Comparison of ENCODE assay signal across 8 cellular contexts in the genomic region with DNA sequence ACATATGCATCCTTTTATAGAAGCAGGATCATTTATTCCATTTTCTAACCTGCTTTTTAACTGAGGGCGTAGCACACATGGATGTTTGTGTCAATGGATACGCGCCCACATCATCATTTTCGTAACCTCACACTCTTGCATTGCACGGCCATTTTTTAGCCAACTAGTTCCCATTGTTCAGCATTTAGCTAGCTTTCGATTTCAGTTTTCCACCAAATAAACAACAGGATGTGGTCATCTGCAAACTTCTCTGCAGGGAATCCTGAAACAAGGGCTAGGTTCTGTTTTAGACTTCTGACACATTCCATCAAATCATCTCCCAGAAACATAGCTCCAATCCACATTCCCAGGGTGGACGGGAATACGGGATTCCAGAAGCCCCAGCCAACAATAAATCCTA. TPM values are rescaled to one million over a fixed set of nuclear protein-coding genes. Genes with fewer than 3 reads are reported as not detected.
DNase-seq lines count a peak whose midpoint lies in the region; ATAC-seq, FAIRE-seq and TF ChIP-seq lines count a peak whose summit lies in the region.
"Had no signal": no experiment of that assay in that cellular context is flagged by ENCODE, and none has a peak within 500 bp of the region (broad histone marks: within the 10 kb centered on the region; RNA-seq: fewer than 3 reads in every experiment).

No MANE protein-coding gene starts in this region.

- H4K20me1 ChIP-seq in fibroblast of lung (ENCODE audit: control insufficient read depth, extremely low read depth, insufficient read depth, low read length) (no peaks in the 10 kb centered on the region), Karpas-422 (ENCODE audit: insufficient read depth, low read depth, low read length) (no peaks in the 10 kb centered on the region)

- H3K4me1 ChIP-seq in fibroblast of lung (ENCODE audit: control insufficient read depth, extremely low read depth, insufficient read depth, low read length) (peaks cover 4% of the 10 kb centered on the region), small intestine (ENCODE audit: control insufficient read depth in 2 of 2, insufficient read depth in 1 of 2, low read depth in 1 of 2, low read length in 1 of 2) (no peaks in the 10 kb centered on the region), Karpas-422 (ENCODE audit: low read length) (peaks cover 23% of the 10 kb centered on the region)

- H3K9ac ChIP-seq in fibroblast of lung (ENCODE audit: insufficient read depth, low read length) (no peak overlapping the region), Karpas-422 (ENCODE audit: low read length) (no peak overlapping the region)

- FAIRE-seq in small intestine (lab: Jason Lieb, UNC), result no peak
- FAIRE-seq: colon had no signal

- H3K27ac ChIP-seq in fibroblast of lung (ENCODE audit: insufficient read depth, low read length) (no peak overlapping the region), small intestine (ENCODE audit: low read depth in 1 of 2, low read length in 1 of 2) (peak overlapping the region; percentile 62 to 87), Karpas-422 (ENCODE audit: low read length) (no peak overlapping the region)

- H3K27me3 ChIP-seq in fibroblast of lung (ENCODE audit: control insufficient read depth, insufficient read depth, low read length), result no peaks in the 10 kb centered on the region
- H3K27me3 ChIP-seq in small intestine (ENCODE audit: control insufficient read depth in 2 of 2, insufficient read depth in 2 of 2, low read length in 2 of 2), result no peaks in the 10 kb centered on the region
- no peaks in the 10 kb centered on the region for H3K27me3 ChIP-seq in Karpas-422 (ENCODE audit: low read length)

- WGBS in small intestine, 3 donors, result 47 to 84% (median 61%) methylated on average over 8 of the region's 8 CpGs

- no peaks in the 10 kb centered on the region for H3K9me2 ChIP-seq in Karpas-422 (replicated peaks; ENCODE audit: insufficient read depth, low read length)

- H3K4me2 ChIP-seq in fibroblast of lung (ENCODE audit: extremely low read depth, insufficient read depth, low read length) (peak overlapping the region; percentile 15), Karpas-422 (ENCODE audit: low read depth, low read length, poor library complexity, severe bottlenecking) (no peak overlapping the region)

- H3K79me2 ChIP-seq in fibroblast of lung (ENCODE audit: control insufficient read depth, insufficient read depth, low read length) (no peaks in the 10 kb centered on the region), Karpas-422 (ENCODE audit: low read length) (no peaks in the 10 kb centered on the region)

- H3K4me3 ChIP-seq in fibroblast of lung (replicated peaks in 1 of 4; ENCODE audit: control extremely low read depth in 1 of 4, insufficient read depth in 1 of 4, low read depth in 3 of 4, low read length in 4 of 4), result no peak overlapping the region
- H3K4me3 ChIP-seq in small intestine (ENCODE audit: low read depth in 1 of 2, low read length in 2 of 2), result no peak overlapping the region
- H3K4me3 ChIP-seq in Karpas-422 (ENCODE audit: low read length), result no peak overlapping the region

- H2AFZ ChIP-seq in fibroblast of lung (ENCODE audit: low read length) (peak overlapping the region; percentile 11), Karpas-422 (ENCODE audit: low read length) (no peak overlapping the region)

- DNase-seq in GM04504 (ENCODE audit: low read depth) (peak; percentile 35), fibroblast of lung (ENCODE audit: low read depth in 2 of 2) (peak; percentile 46 to 53), small intestine (peak; percentile 37), NCI-H146 treated with DMSO at 0.1 percent for 48 hours (lab: John Stamatoyannopoulos, UW; ENCODE audit: unreplicated experiment) (no peak), Karpas-422 (no peak)

- peaks cover 2% of the 10 kb centered on the region for H3K36me3 ChIP-seq in fibroblast of lung (ENCODE audit: control insufficient read depth, insufficient read depth, low read length)
- peaks cover 0 to 3% of the 10 kb centered on the region in 2 donors for H3K36me3 ChIP-seq in small intestine (ENCODE audit: control insufficient read depth in 2 of 2, insufficient read depth in 2 of 2, low read length in 2 of 2)
- no peaks in the 10 kb centered on the region for H3K36me3 ChIP-seq in Karpas-422 (ENCODE audit: insufficient read depth, low read length)

- no peaks in the 10 kb centered on the region for H3K9me3 ChIP-seq in fibroblast of lung (ENCODE audit: control insufficient read depth, insufficient read depth, low read depth, low read length)
- no peaks in the 10 kb centered on the region for H3K9me3 ChIP-seq in small intestine (ENCODE audit: control insufficient read depth, low read depth)
- no peaks in the 10 kb centered on the region for H3K9me3 ChIP-seq in Karpas-422 (ENCODE audit: low read length)

- no peak for TF ChIP-seq CTCF in fibroblast of lung (conservative IDR thresholded peaks at IDR 0.05 in 1 of 2, IDR thresholded peaks at IDR 0.05 in 1 of 2; ENCODE audit: low read depth in 1 of 2, low read length in 2 of 2)

- ATAC-seq in SK-N-SH treated with all-trans-retinoic acid at 6 μM for 48 hours (peak; percentile 0; the same call in 2 of the 3 replicates), HG02938 (IDR thresholded peaks at IDR 0.05; ENCODE audit: unreplicated experiment) (no peak)

TF ChIP-seq in SK-N-SH treated with all-trans-retinoic acid at 6 μM for 48 hours, 23 proteins besides CTCF, POLR2A, EP300 and RAD21:
- TF ChIP-seq PPARA (CRISPR knock-in tag; IDR thresholded peaks at IDR 0.05; ENCODE audit: borderline replicate concordance), result no peak
- peak; percentile 50; the same call in 1 of the 2 replicates for TF ChIP-seq TOX (CRISPR knock-in tag; IDR thresholded peaks at IDR 0.05; ENCODE audit: borderline replicate concordance)

RNA-seq across cellular contexts. Expression of a gene that starts 6.4 kb away (rescaled TPM):
- total RNA-seq in fibroblast of lung, result 11.6 and 13.7 TPM in 2 replicates
- polyA plus RNA-seq in fibroblast of lung (7.6 and 7.8 TPM in 2 replicates), small intestine (10 to 100 TPM; 18.4 to 60.2 (median 31.8) TPM)
- polyA plus RNA-seq in fibroblast of lung (2012), result 9.0 and 10.6 TPM in 2 replicates
- 56.9 and 59.4 TPM in 2 replicates for polyA minus RNA-seq in fibroblast of lung (ENCODE audit: low replicate concordance)
- 2.4 and 4.0 TPM in 2 replicates for total RNA-seq in Karpas-422 (2014; rRNA removed; shearing (Covaris generic); ENCODE audit: low replicate concordance)

RNA-seq across cellular contexts. Expression of a gene that starts 37.2 kb away (rescaled TPM):
- total RNA-seq in fibroblast of lung, result 2.5 and 2.6 TPM in 2 replicates
- polyA plus RNA-seq in fibroblast of lung (0.92 and 3.4 TPM in 2 replicates), small intestine (100 to 1,000 TPM in 2 of 3 donors, 10 to 100 TPM in 1; 49.6 to 216 (median 128) TPM)
- 2.0 and 5.2 TPM in 2 replicates for polyA plus RNA-seq in fibroblast of lung (2012)
- 2.3 and 20.0 TPM in 2 replicates for polyA minus RNA-seq in fibroblast of lung (ENCODE audit: low replicate concordance)
- 6.7 and 13.9 TPM in 2 replicates for total RNA-seq in Karpas-422 (2014; rRNA removed; shearing (Covaris generic); ENCODE audit: low replicate concordance)

Comparison
In these comparisons a context has a peak if more than half of its experiments do, and no peak if none do; other contexts are left out.
1. DNase-seq: peak in GM04504 (single experiment), fibroblast of lung (2 of 2) and small intestine (single experiment); none in NCI-H146 treated with DMSO at 0.1 percent for 48 hours (single experiment) and Karpas-422 (single experiment).
2. H3K27ac ChIP-seq: peak in small intestine (2 of 2); none in fibroblast of lung (single experiment) and Karpas-422 (single experiment).